In genomic region chr16:2775765-2776499, GRCh38 we compare ENCODE assay signal across 9 cellular contexts. TPM values are rescaled to one million over a fixed set of nuclear protein-coding genes. Genes with fewer than 3 reads are reported as not detected.
DNase-seq lines count a peak whose midpoint lies in the region; ATAC-seq and TF ChIP-seq lines count a peak whose summit lies in the region.
"Had no signal": no experiment of that assay in that cellular context is flagged by ENCODE, and none has a peak within 500 bp of the region (broad histone marks: within the 10 kb centered on the region; RNA-seq: fewer than 3 reads in every experiment).

No MANE protein-coding gene starts in this region.

- POLR2A ChIA-PET in PC-3 (lab: Charles Lee; ENCODE audit: unreplicated experiment), result no interaction called here

- H3K4me1 Mint-ChIP-seq in CD4-positive, CD25-positive, alpha-beta regulatory T cell, result peaks cover 0 to 63% (median 25%) of the 10 kb centered on the region in 4 donors

- no peaks in the 10 kb centered on the region for H3K9me3 ChIP-seq in CD4-positive, CD25-positive, alpha-beta regulatory T cell (ENCODE audit: control insufficient read depth in 2 of 2, low read length in 2 of 2)
- H3K9me3 ChIP-seq in PC-3 (ENCODE audit: low read length) (no peaks in the 10 kb centered on the region), neuron (ENCODE audit: low read length) (no peaks in the 10 kb centered on the region)

- H3K27ac ChIP-seq in CD4-positive, CD25-positive, alpha-beta regulatory T cell (ENCODE audit: insufficient read depth, low read length, poor library complexity, severe bottlenecking), result no peak overlapping the region
- H3K27ac ChIP-seq in PC-3 (ENCODE audit: low read length) (no peak overlapping the region), epithelial cell of prostate (peak overlapping the region; percentile 94)

- H3K27me3 Mint-ChIP-seq in CD4-positive, CD25-positive, alpha-beta regulatory T cell, result no peaks in the 10 kb centered on the region

- H2AFZ ChIP-seq in PC-3 (ENCODE audit: low read length), result no peak overlapping the region
- no peak overlapping the region for H2AFZ ChIP-seq in neuron (ENCODE audit: low read depth, low read length)

- CTCF ChIA-PET in PC-3 (lab: Charles Lee), result interaction anchor here (0.7 kb wide), 1 partner anchor 92 kb away, joined by 3 read pairs; no protein-coding TSS in a partner anchor

- ATAC-seq in CD4-positive, CD25-positive, alpha-beta regulatory T cell (ENCODE audit: low read depth in 2 of 2), result no peak
- ATAC-seq in PC-3 (no peak), GM21423 (IDR thresholded peaks at IDR 0.05; ENCODE audit: unreplicated experiment) (no peak), GM21619 (IDR thresholded peaks at IDR 0.05; ENCODE audit: unreplicated experiment) (no peak)

- no peaks in the 10 kb centered on the region for H3K9me3 Mint-ChIP-seq in CD4-positive, CD25-positive, alpha-beta regulatory T cell

- intact Hi-C loops in PC-3 (cut with micrococcal nuclease), result loop anchor here (10.0 kb wide), 1 partner anchor 49 kb away; no protein-coding TSS in a partner anchor

- peak overlapping the region; percentile 78 for H3K4me3 ChIP-seq in CD4-positive, CD25-positive, alpha-beta regulatory T cell (ENCODE audit: low read depth, low read length)
- H3K4me3 ChIP-seq in PC-3 (ENCODE audit: low read length), result peak overlapping the region; percentile 96
- peak overlapping the region; percentile 74 for H3K4me3 ChIP-seq in neuron (ENCODE audit: low read length)

- H3K36me3 ChIP-seq in CD4-positive, CD25-positive, alpha-beta regulatory T cell (ENCODE audit: control insufficient read depth, insufficient read depth, low read length), result peaks cover 32% of the 10 kb centered on the region
- H3K36me3 ChIP-seq in PC-3 (ENCODE audit: low read depth, low read length) (peaks cover 6% of the 10 kb centered on the region), neuron (ENCODE audit: insufficient read depth, low read length) (peaks cover 42% of the 10 kb centered on the region)

- peak overlapping the region; percentile 99 for H3K4me2 ChIP-seq in PC-3 (ENCODE audit: low read length)

- no peaks in the 10 kb centered on the region for H3K9me2 ChIP-seq in PC-3 (replicated peaks; ENCODE audit: low read length)

- BruUV-seq in PC-3 (replicated peaks; lab: Mats Ljungman, UMichigan), result TSS peak; percentile 33

- H3K4me3 Mint-ChIP-seq in CD4-positive, CD25-positive, alpha-beta regulatory T cell, result peak overlapping the region; percentile 93 to 100 (median 94)

- peak overlapping the region; percentile 89 to 95 (median 92) for H3K27ac Mint-ChIP-seq in CD4-positive, CD25-positive, alpha-beta regulatory T cell

- H4K20me1 ChIP-seq in PC-3 (ENCODE audit: low read length), result no peaks in the 10 kb centered on the region

- no peaks in the 10 kb centered on the region for H3F3A ChIP-seq in PC-3 (ENCODE audit: low read length, unreplicated experiment)

- peaks cover 55% of the 10 kb centered on the region for H3K79me2 ChIP-seq in PC-3 (ENCODE audit: low read length)

- no peaks in the 10 kb centered on the region for H3K27me3 ChIP-seq in CD4-positive, CD25-positive, alpha-beta regulatory T cell (ENCODE audit: control insufficient read depth, insufficient read depth, low read length)
- H3K27me3 ChIP-seq in PC-3 (ENCODE audit: low read length), result no peaks in the 10 kb centered on the region
- H3K27me3 ChIP-seq in neuron (ENCODE audit: insufficient read depth, low read length), result no peaks in the 10 kb centered on the region

- peaks cover 16% of the 10 kb centered on the region for H3K36me3 Mint-ChIP-seq in CD4-positive, CD25-positive, alpha-beta regulatory T cell

- no peak for DNase-seq in CD4-positive, CD25-positive, alpha-beta regulatory T cell
- no peak for DNase-seq in PC-3
- DNase-seq in epithelial cell of prostate (ENCODE audit: low read depth, low spot score), result no peak
- no peak for DNase-seq in effector CD8-positive, alpha-beta T cell (lab: John Stamatoyannopoulos, UW)
- no peak for DNase-seq in NCI-H524 (lab: John Stamatoyannopoulos, UW)

- H3K4me1 ChIP-seq in CD4-positive, CD25-positive, alpha-beta regulatory T cell (ENCODE audit: control insufficient read depth, insufficient read depth, low read length, poor library complexity, severe bottlenecking), result peaks cover 33% of the 10 kb centered on the region
- H3K4me1 ChIP-seq in PC-3 (ENCODE audit: insufficient read depth, low read length) (peaks cover 20% of the 10 kb centered on the region), neuron (ENCODE audit: insufficient read depth, low read length) (peaks cover 18% of the 10 kb centered on the region)

- TF ChIP-seq CTCF in PC-3 (conservative IDR thresholded peaks at IDR 0.05; ENCODE audit: low read depth, low read length), result no peak

- H3K9ac ChIP-seq in PC-3 (ENCODE audit: low read length), result peak overlapping the region; percentile 90

RNA-seq across cellular contexts. Expression of gene ELOB, which starts 1.1 kb away (rescaled TPM):
- 96.5 TPM for total RNA-seq in CD4-positive, CD25-positive, alpha-beta regulatory T cell
- 100 to 1,000 TPM; 250 to 359 (median 297) TPM for polyA plus RNA-seq in CD4-positive, CD25-positive, alpha-beta regulatory T cell
- total RNA-seq in PC-3 (2014; rRNA removed), result 203 and 289 TPM in 2 replicates

RNA-seq across cellular contexts. Expression of gene PRSS33, which starts 11.4 kb away (rescaled TPM):
- total RNA-seq in CD4-positive, CD25-positive, alpha-beta regulatory T cell, result not detected
- polyA plus RNA-seq in CD4-positive, CD25-positive, alpha-beta regulatory T cell, result not detected
- 0.11 TPM in 1 of 2 replicates, not detected in the other for total RNA-seq in PC-3 (2014; rRNA removed)
- total RNA-seq: left lobe of liver had no signal

RNA-seq across cellular contexts. Expression of gene PRSS41, which starts 22.3 kb away (rescaled TPM):
- not detected for total RNA-seq in CD4-positive, CD25-positive, alpha-beta regulatory T cell
- polyA plus RNA-seq in CD4-positive, CD25-positive, alpha-beta regulatory T cell, result not detected
- not detected in 2 replicates for total RNA-seq in PC-3 (2014; rRNA removed)
- total RNA-seq: left lobe of liver had no signal

RNA-seq across cellular contexts. Expression of gene SRRM2, which starts 23.5 kb away (rescaled TPM):
- 1,344 TPM for total RNA-seq in CD4-positive, CD25-positive, alpha-beta regulatory T cell
- polyA plus RNA-seq in CD4-positive, CD25-positive, alpha-beta regulatory T cell, result 10 to 100 TPM; 29.8 to 40.2 (median 36.4) TPM
- 72.6 and 182 TPM in 2 replicates for total RNA-seq in PC-3 (2014; rRNA removed)

RNA-seq across cellular contexts. Expression of gene PRSS21, which starts 41.1 kb away (rescaled TPM):
- total RNA-seq in CD4-positive, CD25-positive, alpha-beta regulatory T cell, result not detected
- polyA plus RNA-seq in CD4-positive, CD25-positive, alpha-beta regulatory T cell, result 1 to 10 TPM in 3 of 4 donors, under 1 TPM in 1; 0.43 to 8.4 (median 4.1) TPM
- total RNA-seq in PC-3 (2014; rRNA removed), result not detected in 2 replicates
- total RNA-seq: left lobe of liver had no signal
